8 cellular contexts compared by ENCODE assay signal in the genomic region with DNA sequence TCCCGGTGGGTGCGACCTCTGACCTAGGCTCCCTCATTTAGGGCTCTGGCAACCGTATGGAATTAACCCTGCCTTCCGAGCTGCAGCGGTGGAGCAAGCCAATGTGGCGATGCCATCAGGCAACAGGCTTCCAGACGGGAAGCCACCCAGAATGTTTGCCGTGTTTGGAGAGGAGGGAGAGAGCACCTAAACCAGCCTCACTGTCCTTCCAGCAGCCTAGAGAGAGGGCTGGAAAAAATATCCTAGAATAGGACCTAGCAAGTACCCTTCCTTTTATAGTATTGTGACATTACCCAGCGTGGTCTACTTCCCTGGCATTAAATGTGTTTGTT. TPM values are rescaled to one million over a fixed set of nuclear protein-coding genes. Genes with fewer than 3 reads are reported as not detected.
A peak's percentile ranks its signal among the peaks of the same experiment; 100 is the strongest.
DNase-seq lines count a peak whose midpoint lies in the region; ATAC-seq and TF ChIP-seq lines count a peak whose summit lies in the region.

No MANE protein-coding gene starts in this region.

- H3K36me3 ChIP-seq in GM23248 (ENCODE audit: low read depth) (no peaks in the 10 kb centered on the region), RWPE2 (ENCODE audit: low read depth) (no peaks in the 10 kb centered on the region), sigmoid colon (no peaks in the 10 kb centered on the region)

- peak overlapping the region; percentile 82 for H2AFZ ChIP-seq in GM23248

- no peaks in the 10 kb centered on the region for H4K20me1 ChIP-seq in GM23248 (ENCODE audit: insufficient read depth)

- intact Hi-C loops in sigmoid colon (cut with DNase I), result loop anchor here (1.0 to 10.0 kb wide), 4 partner anchors 54 to 661 kb away; partner anchors contain the start of gene KIF21A

- ATAC-seq in RWPE2 (ENCODE audit: low read depth), result peak; percentile 7; the same call in 1 of the 3 replicates
- ATAC-seq in HG03135 (IDR thresholded peaks at IDR 0.05; ENCODE audit: unreplicated experiment), result no peak
- no peak for ATAC-seq in HG02970 (IDR thresholded peaks at IDR 0.05; ENCODE audit: low FRiP score, unreplicated experiment)

- H3K4me2 ChIP-seq in GM23248 (ENCODE audit: unreplicated experiment), result peak overlapping the region; percentile 61

- TF ChIP-seq CTCF in RWPE2 (IDR thresholded peaks at IDR 0.05; ENCODE audit: poor library complexity, severe bottlenecking), result no peak
- no peak for TF ChIP-seq CTCF in fibroblast of pulmonary artery (IDR thresholded peaks at IDR 0.05; ENCODE audit: low read length, missing control alignments)
- TF ChIP-seq CTCF in sigmoid colon (IDR thresholded peaks at IDR 0.05), result no peak

- H3K27me3 ChIP-seq in GM23248 (replicated peaks; ENCODE audit: insufficient read depth) (no peaks in the 10 kb centered on the region), RWPE2 (ENCODE audit: insufficient read depth, poor library complexity, severe bottlenecking) (no peaks in the 10 kb centered on the region), sigmoid colon (no peaks in the 10 kb centered on the region)

- peaks cover 10% of the 10 kb centered on the region for H3K4me1 ChIP-seq in GM23248 (ENCODE audit: insufficient read depth)
- no peaks in the 10 kb centered on the region for H3K4me1 ChIP-seq in RWPE2 (ENCODE audit: insufficient read depth, poor library complexity, severe bottlenecking)
- H3K4me1 ChIP-seq in sigmoid colon, result peaks cover 0 to 40% (median 34%) of the 10 kb centered on the region in 4 donors

- H3K9me3 ChIP-seq in GM23248 (ENCODE audit: low read depth) (no peaks in the 10 kb centered on the region), RWPE2 (ENCODE audit: severe bottlenecking) (no peaks in the 10 kb centered on the region), sigmoid colon (no peaks in the 10 kb centered on the region)

- H3K9ac ChIP-seq in GM23248, result no peak overlapping the region

- H3K4me3 ChIP-seq in GM23248 (peak overlapping the region; percentile 74), RWPE2 (ENCODE audit: severe bottlenecking) (peak overlapping the region; percentile 67), fibroblast of pulmonary artery (replicated peaks; ENCODE audit: low read depth, low read length) (peak overlapping the region; percentile 34), sigmoid colon (peak overlapping the region; percentile 80 to 100 (median 94))

- peaks cover 17% of the 10 kb centered on the region for H3K79me2 ChIP-seq in GM23248 (ENCODE audit: insufficient read depth)

- H3K27ac ChIP-seq in GM23248, result no peak overlapping the region
- H3K27ac ChIP-seq in RWPE2 (ENCODE audit: poor library complexity, severe bottlenecking), result no peak overlapping the region
- H3K27ac ChIP-seq in sigmoid colon, result peak overlapping the region; percentile 83 to 95 (median 91)

- H3F3A ChIP-seq in GM23248 (ENCODE audit: insufficient read depth), result peaks cover 11% of the 10 kb centered on the region; the same call in 1 of the 2 replicates

- 7 to 31% methylated on average over 5 to 9 of the region's 9 CpGs for WGBS in GM23248 (ENCODE audit: low coverage in 1 of 2, low lambda C conversion rate in 2 of 2, missing lambda C conversion rate in 2 of 2), 2 experiments
- 4 to 15% methylated on average over 9 of the region's 9 CpGs for WGBS in sigmoid colon, 2 donors

- TF ChIP-seq EP300 in sigmoid colon (IDR thresholded peaks at IDR 0.05), result no peak

- DNase-seq in GM23248, result no peak
- no peak for DNase-seq in RWPE2 (ENCODE audit: low spot score)
- no peak for DNase-seq in fibroblast of pulmonary artery (ENCODE audit: low read depth)
- DNase-seq in sigmoid colon, result no peak
- DNase-seq in Ammon's horn (ENCODE audit: low spot score), result no peak
- no peak for DNase-seq in NCI-H146 treated with DMSO at 0.1 percent for 48 hours (lab: John Stamatoyannopoulos, UW; ENCODE audit: unreplicated experiment)

- in situ Hi-C loops in GM23248 (cut with MboI), result no loop called here

- no peaks in the 10 kb centered on the region for H3K9me2 ChIP-seq in GM23248 (ENCODE audit: insufficient read depth)

- TF ChIP-seq POLR2A in sigmoid colon (IDR thresholded peaks at IDR 0.05), result no peak

RNA-seq across cellular contexts. Expression of gene SLC2A13, which starts 0.3 kb away (rescaled TPM):
- total RNA-seq in GM23248 (2014; rRNA removed; shearing (Covaris generic)), result 8.1 and 9.2 TPM in 2 replicates
- polyA plus RNA-seq in GM23248 (2016; fragmentation: Nextera tagmentation; extraction: Ambion mirVana), result 2.7 and 3.3 TPM in 2 replicates
- total RNA-seq in sigmoid colon, result 10 to 100 TPM; 20.2 to 32.3 (median 29.7) TPM
- 1 to 10 TPM; 1.8 to 5.6 (median 2.8) TPM for polyA plus RNA-seq in sigmoid colon

Comparison
In these comparisons a context has a peak if more than half of its experiments do, and no peak if none do; other contexts are left out.
1. H3K27ac ChIP-seq: peak in sigmoid colon (4 of 4); none in GM23248 (single experiment) and RWPE2 (single experiment).
2. H3K4me3 ChIP-seq: peak in every context shown above with its lines; median percentile 94 in sigmoid colon; 74 in GM23248; 67 in RWPE2; 34 in fibroblast of pulmonary artery.